Comparison of ENCODE assay signal across 8 cellular contexts in genomic region chr19:1876494-1877279, GRCh38. TPM values are rescaled to one million over a fixed set of nuclear protein-coding genes. Genes with fewer than 3 reads are reported as not detected.
DNase-seq lines count a peak whose midpoint lies in the region; ATAC-seq and TF ChIP-seq lines count a peak whose summit lies in the region.
"Not testable (repeated sequence)": the region's sequence is repeated elsewhere in the genome, so short reads cannot be mapped to it uniquely, and the experiment has no call there.

No MANE protein-coding gene starts in this region.

- not testable (repeated sequence) for H3K23ac ChIP-seq in trophoblast cell (ENCODE audit: low read length)

- H2BK120ac ChIP-seq in trophoblast cell (ENCODE audit: insufficient read depth, low read length, poor library complexity) = peak overlapping the region; percentile 26

- peaks cover 18% of the 10 kb centered on the region for H3K4me1 Mint-ChIP-seq in activated naive CD8-positive, alpha-beta T cell treated with anti-CD3 and anti-CD28 coated beads, Interleukin-2, amount 10 ng/mL, durations not matched to agents 7 days and 5 days

- peak overlapping the region; percentile 10 for H4K12ac ChIP-seq in trophoblast cell (ENCODE audit: low read depth, low read length)

- peak overlapping the region; percentile 67 for H4K91ac ChIP-seq in trophoblast cell (ENCODE audit: low read depth, low read length)

- H3K36me3 Mint-ChIP-seq in activated naive CD8-positive, alpha-beta T cell treated with anti-CD3 and anti-CD28 coated beads, Interleukin-2, amount 10 ng/mL, durations not matched to agents 7 days and 5 days = peaks cover 11% of the 10 kb centered on the region

- H3K4me2 ChIP-seq in trophoblast cell (ENCODE audit: low read length) = peak overlapping the region; percentile 70

- WGBS in trophoblast cell (ENCODE audit: extremely low coverage, insufficient coverage, insufficient read length) = no CpG with 5 or more reads among the region's 53 CpGs
- WGBS in urinary bladder = 27% methylated on average over 46 of the region's 53 CpGs

- H3K18ac ChIP-seq in trophoblast cell (ENCODE audit: low read length) = peak overlapping the region; percentile 59

- H3K4ac ChIP-seq in trophoblast cell (ENCODE audit: low read depth, low read length) = peak overlapping the region; percentile 53

- peak overlapping the region; percentile 46 for H2AK5ac ChIP-seq in trophoblast cell (ENCODE audit: low read length)

- peak overlapping the region; percentile 10 for H3K9ac ChIP-seq in trophoblast cell (ENCODE audit: low read length)

- H3K27ac ChIP-seq in Peyer's patch (peak overlapping the region; percentile 91 to 98 (median 94)), left lung (peak overlapping the region; percentile 94 to 97), trophoblast cell (ENCODE audit: low read depth, low read length) (peak overlapping the region; percentile 15), urinary bladder (ENCODE audit: low read depth) (peak overlapping the region; percentile 51)

- H3K79me2 ChIP-seq in trophoblast cell (ENCODE audit: control insufficient read depth, insufficient read depth, low read length, poor library complexity) = peaks cover 14% of the 10 kb centered on the region

- not testable (repeated sequence) for TF ChIP-seq POLR2A in Peyer's patch (IDR thresholded peaks at IDR 0.05)

- H3K9me3 Mint-ChIP-seq in activated naive CD8-positive, alpha-beta T cell treated with anti-CD3 and anti-CD28 coated beads, Interleukin-2, amount 10 ng/mL, durations not matched to agents 7 days and 5 days = not testable (repeated sequence)

- H3K4me1 ChIP-seq in Peyer's patch (peaks cover 0 to 49% (median 17%) of the 10 kb centered on the region in 4 donors), left lung (peaks cover 26 to 59% of the 10 kb centered on the region in 2 donors), trophoblast cell (ENCODE audit: control insufficient read depth in 1 of 2, insufficient read depth in 2 of 2, low read length in 2 of 2) (peaks cover 10 to 11% of the 10 kb centered on the region in 2 experiments)
- not testable (repeated sequence) for H3K4me1 ChIP-seq in urinary bladder (ENCODE audit: insufficient read depth)

- peak overlapping the region; percentile 37 for H2AFZ ChIP-seq in trophoblast cell (ENCODE audit: insufficient read depth, low read length, poor library complexity)

- peak overlapping the region; percentile 100 for H3K4me3 ChIP-seq in GM12875 (ENCODE audit: low read depth, low read length)
- H3K4me3 ChIP-seq in Peyer's patch = peak overlapping the region; percentile 78 to 98 (median 85)
- peak overlapping the region; percentile 99 for H3K4me3 ChIP-seq in epithelial cell of proximal tubule (ENCODE audit: low read depth, low read length)
- peak overlapping the region; percentile 99 to 100 for H3K4me3 ChIP-seq in left lung
- peak overlapping the region; percentile 95 for H3K4me3 ChIP-seq in trophoblast cell (ENCODE audit: low read depth, low read length)
- H3K4me3 ChIP-seq in urinary bladder (ENCODE audit: low read depth, low read length) = peak overlapping the region; percentile 73

- DNase-seq in Peyer's patch; activated naive CD8-positive, alpha-beta T cell treated with anti-CD3 and anti-CD28 coated beads, Interleukin-2, amount 10 ng/mL, durations not matched to agents 7 days and 5 days; epithelial cell of proximal tubule (ENCODE audit: low read depth); left lung; trophoblast cell: not testable (repeated sequence)

- peak overlapping the region; percentile 87 for H3K14ac ChIP-seq in trophoblast cell (ENCODE audit: low read length)

- not testable (repeated sequence) for H3K27me3 Mint-ChIP-seq in activated naive CD8-positive, alpha-beta T cell treated with anti-CD3 and anti-CD28 coated beads, Interleukin-2, amount 10 ng/mL, durations not matched to agents 7 days and 5 days

- not testable (repeated sequence) for H3K9me3 ChIP-seq in Peyer's patch; left lung; trophoblast cell (ENCODE audit: insufficient read depth, low read depth, low read length)

- peak overlapping the region; percentile 99 for H3K27ac Mint-ChIP-seq in activated naive CD8-positive, alpha-beta T cell treated with anti-CD3 and anti-CD28 coated beads, Interleukin-2, amount 10 ng/mL, durations not matched to agents 7 days and 5 days

- TF ChIP-seq CTCF in GM12875 (IDR thresholded peaks at IDR 0.05; ENCODE audit: borderline replicate concordance, insufficient read depth, low read depth, low read length); Peyer's patch (IDR thresholded peaks at IDR 0.05); epithelial cell of proximal tubule (conservative IDR thresholded peaks at IDR 0.05; ENCODE audit: low read depth, low read length); left lung (IDR thresholded peaks at IDR 0.05): not testable (repeated sequence)

- peak overlapping the region; percentile 43 for H4K8ac ChIP-seq in trophoblast cell (ENCODE audit: low read depth, low read length)

- H3K79me1 ChIP-seq in trophoblast cell (ENCODE audit: low read length) = not testable (repeated sequence)

- intact Hi-C loops in left lung (cut with DNase I) = not testable (repeated sequence)

- peak overlapping the region; percentile 99 for H3K4me3 Mint-ChIP-seq in activated naive CD8-positive, alpha-beta T cell treated with anti-CD3 and anti-CD28 coated beads, Interleukin-2, amount 10 ng/mL, durations not matched to agents 7 days and 5 days

- not testable (repeated sequence) for H3K27me3 ChIP-seq in Peyer's patch; left lung; trophoblast cell (ENCODE audit: insufficient read depth, low read length)

- H2BK12ac ChIP-seq in trophoblast cell (ENCODE audit: low read length) = not testable (repeated sequence)

- H3K36me3 ChIP-seq in Peyer's patch (peaks cover 0 to 23% (median 0%) of the 10 kb centered on the region in 3 donors), left lung (peaks cover 0 to 46% of the 10 kb centered on the region in 2 donors), trophoblast cell (ENCODE audit: control insufficient read depth in 1 of 2, insufficient read depth in 2 of 2, low read length in 2 of 2) (peaks cover 18 to 28% of the 10 kb centered on the region in 2 experiments)
- not testable (repeated sequence) for H3K36me3 ChIP-seq in urinary bladder (ENCODE audit: insufficient read depth)

- peak overlapping the region; percentile 3 for H2BK5ac ChIP-seq in trophoblast cell (ENCODE audit: low read depth, low read length, poor library complexity)

- ATAC-seq in HG03066 (IDR thresholded peaks at IDR 0.05; ENCODE audit: low read depth, unreplicated experiment) = peak; percentile 20
- ATAC-seq in activated naive CD8-positive, alpha-beta T cell treated with anti-CD3 and anti-CD28 coated beads, Interleukin-2, amount 10 ng/mL, durations not matched to agents 7 days and 5 days (ENCODE audit: low read depth) = peak; percentile 4
- ATAC-seq in left lung = peak; percentile 14

- POLR2A ChIA-PET in activated naive CD8-positive, alpha-beta T cell treated with anti-CD3 and anti-CD28 coated beads, Interleukin-2, amount 10 ng/mL, durations not matched to agents 7 days and 5 days (lab: Charles Lee) = interaction anchor here (0.7 to 3.0 kb wide), 7 partner anchors 8 to 175 kb away, joined by 4 to 67 read pairs (median 11); partner anchors contain the start of gene ABHD17A

RNA-seq across cellular contexts. Expression of gene ABHD17A, which starts 8.6 kb away (rescaled TPM):
- total RNA-seq in Peyer's patch (10 to 100 TPM; 52.0 to 95.9 (median 68.4) TPM), epithelial cell of proximal tubule (83.4 and 112 TPM in 2 replicates), left lung (10 to 100 TPM; 70.2 to 72.7 TPM), urinary bladder (41.9 TPM)
- 100 to 1,000 TPM; 185 to 194 TPM for total RNA-seq in activated naive CD8-positive, alpha-beta T cell treated with anti-CD3 and anti-CD28 coated beads, Interleukin-2, amount 10 ng/mL, durations not matched to agents 7 days and 5 days
- polyA plus RNA-seq in trophoblast cell (2013) = 55.3 and 58.0 TPM in 2 replicates
- polyA plus RNA-seq in urinary bladder = 99.7 TPM

RNA-seq across cellular contexts. Expression of gene KLF16, which starts 13.3 kb away (rescaled TPM):
- 10 to 100 TPM; 10.3 to 18.2 (median 14.8) TPM for total RNA-seq in Peyer's patch
- total RNA-seq in activated naive CD8-positive, alpha-beta T cell treated with anti-CD3 and anti-CD28 coated beads, Interleukin-2, amount 10 ng/mL, durations not matched to agents 7 days and 5 days = 10 to 100 TPM; 21.5 to 21.8 TPM
- 28.1 and 28.8 TPM in 2 replicates for total RNA-seq in epithelial cell of proximal tubule
- 10 to 100 TPM; 18.5 to 28.8 TPM for total RNA-seq in left lung
- polyA plus RNA-seq in trophoblast cell (2013) = 18.5 and 21.1 TPM in 2 replicates
- 3.6 TPM for total RNA-seq in urinary bladder
- 17.6 TPM for polyA plus RNA-seq in urinary bladder

RNA-seq across cellular contexts. Expression of gene REXO1, which starts 28.4 kb away (rescaled TPM):
- total RNA-seq in Peyer's patch (100 to 1,000 TPM in 1 of 4 donors, 10 to 100 TPM in 3; 47.0 to 101 (median 57.2) TPM), epithelial cell of proximal tubule (14.5 and 18.4 TPM in 2 replicates), left lung (10 to 100 TPM; 20.3 to 30.8 TPM), urinary bladder (7.9 TPM)
- 10 to 100 TPM; 57.9 to 60.4 TPM for total RNA-seq in activated naive CD8-positive, alpha-beta T cell treated with anti-CD3 and anti-CD28 coated beads, Interleukin-2, amount 10 ng/mL, durations not matched to agents 7 days and 5 days
- 24.5 and 26.8 TPM in 2 replicates for polyA plus RNA-seq in trophoblast cell (2013)
- 20.5 TPM for polyA plus RNA-seq in urinary bladder

RNA-seq across cellular contexts. Expression of gene ADAT3, which starts 28.5 kb away (rescaled TPM):
- total RNA-seq in Peyer's patch (10 to 100 TPM; 18.2 to 33.3 (median 23.8) TPM), epithelial cell of proximal tubule (10.3 and 12.6 TPM in 2 replicates), left lung (1 to 10 TPM; 7.2 to 9.4 TPM), urinary bladder (1.4 TPM)
- 1 to 10 TPM; 7.6 to 9.3 TPM for total RNA-seq in activated naive CD8-positive, alpha-beta T cell treated with anti-CD3 and anti-CD28 coated beads, Interleukin-2, amount 10 ng/mL, durations not matched to agents 7 days and 5 days
- 10.9 and 12.1 TPM in 2 replicates for polyA plus RNA-seq in trophoblast cell (2013)
- polyA plus RNA-seq in urinary bladder = 4.3 TPM

RNA-seq across cellular contexts. Expression of gene SCAMP4, which starts 28.5 kb away (rescaled TPM):
- 10 to 100 TPM; 45.4 to 62.6 (median 57.0) TPM for total RNA-seq in Peyer's patch
- 10 to 100 TPM; 35.1 to 35.2 TPM for total RNA-seq in activated naive CD8-positive, alpha-beta T cell treated with anti-CD3 and anti-CD28 coated beads, Interleukin-2, amount 10 ng/mL, durations not matched to agents 7 days and 5 days
- 108 and 134 TPM in 2 replicates for total RNA-seq in epithelial cell of proximal tubule
- total RNA-seq in left lung = 10 to 100 TPM; 75.4 to 86.6 TPM
- polyA plus RNA-seq in trophoblast cell (2013) = 70.2 and 70.3 TPM in 2 replicates
- 16.2 TPM for total RNA-seq in urinary bladder
- 45.2 TPM for polyA plus RNA-seq in urinary bladder

Comparison
In these comparisons a context has a peak if more than half of its experiments do, and no peak if none do; other contexts are left out.
1. H3K27ac ChIP-seq: peak in every context shown above with its lines; median percentile 96 in left lung; 94 in Peyer's patch; 51 in urinary bladder; 15 in trophoblast cell.